In the genomic region with DNA sequence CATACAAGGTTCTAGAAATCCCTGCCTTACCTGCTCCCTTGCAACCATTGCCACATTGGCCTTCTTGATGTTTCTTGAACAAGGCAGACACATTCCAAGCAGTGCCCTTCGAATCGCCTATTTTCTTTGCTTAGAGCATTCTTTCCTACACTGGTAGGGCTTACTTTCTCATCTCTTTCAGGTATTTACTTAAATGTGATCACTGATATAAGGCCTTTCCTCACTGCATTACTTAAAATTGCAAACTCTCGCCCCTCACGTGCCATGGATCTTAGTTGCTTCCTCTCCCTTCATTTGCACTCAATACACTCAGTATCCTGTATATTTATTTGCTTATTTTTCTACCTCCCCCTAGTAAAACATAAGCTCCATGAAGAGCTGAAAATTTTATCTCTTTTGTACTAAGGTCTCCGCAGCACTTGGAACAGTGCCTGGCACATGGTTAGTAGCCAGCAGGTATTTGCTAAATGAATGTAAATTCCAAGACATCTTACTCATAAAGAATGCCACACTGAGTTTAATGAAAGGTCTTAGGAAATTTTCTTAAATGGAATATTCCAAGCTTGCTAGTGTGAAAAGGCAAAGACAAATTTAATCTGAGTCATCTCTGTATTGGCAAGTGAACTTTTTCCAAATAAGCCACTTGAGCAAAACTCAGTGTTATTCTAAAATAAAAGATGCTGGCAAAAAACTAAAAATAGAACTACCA, we compare ENCODE assay signal across 12 cellular contexts. TPM values are rescaled to one million over a fixed set of nuclear protein-coding genes. Genes with fewer than 3 reads are reported as not detected.
DNase-seq lines count a peak whose midpoint lies in the region; ATAC-seq and FAIRE-seq lines count a peak whose summit lies in the region.
"Had no signal": no experiment of that assay in that cellular context is flagged by ENCODE, and none has a peak within 500 bp of the region (broad histone marks: within the 10 kb centered on the region; RNA-seq: fewer than 3 reads in every experiment).

No MANE protein-coding gene starts in this region.

- no peak for ATAC-seq in activated CD8-positive, alpha-beta memory T cell treated with anti-CD3 and anti-CD28 coated beads, Interleukin-2, amount 10 ng/mL, durations not matched to agents 7 days and 5 days

- H3K27ac Mint-ChIP-seq in activated CD8-positive, alpha-beta memory T cell treated with anti-CD3 and anti-CD28 coated beads, Interleukin-2, amount 10 ng/mL, durations not matched to agents 7 days and 5 days: no peak overlapping the region

- H3K9me3 ChIP-seq in HAP-1: no peaks in the 10 kb centered on the region

- H3K27me3 ChIP-seq in HAP-1 (ENCODE audit: low read depth): no peaks in the 10 kb centered on the region
- H3K27me3 ChIP-seq: dorsolateral prefrontal cortex had no signal

- H3K9me3 Mint-ChIP-seq in activated CD8-positive, alpha-beta memory T cell treated with anti-CD3 and anti-CD28 coated beads, Interleukin-2, amount 10 ng/mL, durations not matched to agents 7 days and 5 days (ENCODE audit: low read depth): peaks cover 11% of the 10 kb centered on the region

- in situ Hi-C loops in HAP-1 (cut with MboI; ENCODE audit: low sequenced_read_pairs): no loop called here

- H3K4me3 Mint-ChIP-seq in activated CD8-positive, alpha-beta memory T cell treated with anti-CD3 and anti-CD28 coated beads, Interleukin-2, amount 10 ng/mL, durations not matched to agents 7 days and 5 days: no peak overlapping the region

- H3K27me3 Mint-ChIP-seq in activated CD8-positive, alpha-beta memory T cell treated with anti-CD3 and anti-CD28 coated beads, Interleukin-2, amount 10 ng/mL, durations not matched to agents 7 days and 5 days: no peaks in the 10 kb centered on the region

- FAIRE-seq in urothelium cell line (lab: Jason Lieb, UNC): no peak

- CTCF ChIA-PET in activated CD8-positive, alpha-beta memory T cell treated with anti-CD3 and anti-CD28 coated beads, Interleukin-2, amount 10 ng/mL, durations not matched to agents 7 days and 5 days (lab: Charles Lee): no interaction called here

- no peak overlapping the region for H3K4me3 ChIP-seq in HAP-1
- H3K4me3 ChIP-seq: dorsolateral prefrontal cortex had no signal

- DNase-seq in HAP-1 (ENCODE audit: low spot score in 2 of 2): peak; percentile 24 to 26
- peak; percentile 47 for DNase-seq in T1000 (lab: John Stamatoyannopoulos, UW)
- peak; percentile 64 for DNase-seq in foreskin melanocyte
- peak; percentile 54 for DNase-seq in urothelium cell line (ENCODE audit: low spot score)
- DNase-seq in MV-4-11 (lab: John Stamatoyannopoulos, UW): no peak
- DNase-seq in NOMO-1 treated with DMSO at 0.1 percent for 48 hours (lab: John Stamatoyannopoulos, UW; ENCODE audit: unreplicated experiment): no peak
- no peak for DNase-seq in activated CD8-positive, alpha-beta memory T cell treated with anti-CD3 and anti-CD28 coated beads, Interleukin-2, amount 10 ng/mL, durations not matched to agents 7 days and 5 days
- DNase-seq: activated CD4-positive, alpha-beta T cell treated with anti-CD3 and anti-CD28 coated beads for 4 hours; NCI-H1694; SHP77 treated with DMSO at 0.1 percent for 48 hours had no signal

- H3K36me3 Mint-ChIP-seq in activated CD8-positive, alpha-beta memory T cell treated with anti-CD3 and anti-CD28 coated beads, Interleukin-2, amount 10 ng/mL, durations not matched to agents 7 days and 5 days: no peaks in the 10 kb centered on the region

- H3K36me3 ChIP-seq in HAP-1 (replicated peaks): no peaks in the 10 kb centered on the region

- no peaks in the 10 kb centered on the region for H3K4me1 ChIP-seq in HAP-1
- H3K4me1 ChIP-seq: parathyroid adenoma had no signal

- H3K4me1 Mint-ChIP-seq in activated CD8-positive, alpha-beta memory T cell treated with anti-CD3 and anti-CD28 coated beads, Interleukin-2, amount 10 ng/mL, durations not matched to agents 7 days and 5 days: no peaks in the 10 kb centered on the region

RNA-seq across cellular contexts. Expression of gene FIGN, which starts 42.4 kb away (rescaled TPM):
- not detected for total RNA-seq in activated CD8-positive, alpha-beta memory T cell treated with anti-CD3 and anti-CD28 coated beads, Interleukin-2, amount 10 ng/mL, durations not matched to agents 7 days and 5 days

Comparison
In these comparisons a context has a peak if more than half of its experiments do, and no peak if none do; other contexts are left out.
1. DNase-seq: peak in HAP-1 (2 of 2), T1000 (single experiment), foreskin melanocyte (single experiment) and urothelium cell line (single experiment); none in MV-4-11 (single experiment), NOMO-1 treated with DMSO at 0.1 percent for 48 hours (single experiment) and activated CD8-positive, alpha-beta memory T cell treated with anti-CD3 and anti-CD28 coated beads, Interleukin-2, amount 10 ng/mL, durations not matched to agents 7 days and 5 days (single experiment).